In genomic region chr2:146814971-146815370, GRCh38 we compare ENCODE assay signal across 19 cellular contexts.
A peak's percentile ranks its signal among the peaks of the same experiment; 100 is the strongest.
DNase-seq lines count a peak whose midpoint lies in the region; ATAC-seq and TF ChIP-seq lines count a peak whose summit lies in the region.
"Had no signal": no experiment of that assay in that cellular context is flagged by ENCODE, and none has a peak within 500 bp of the region (broad histone marks: within the 10 kb centered on the region; RNA-seq: fewer than 3 reads in every experiment).

No MANE protein-coding gene starts in this region.

- dilution Hi-C loops in mammary epithelial cell (cut with HindIII; ENCODE audit: low sequenced_read_pairs), result no loop called here

- no peaks in the 10 kb centered on the region for H3K79me2 ChIP-seq in mammary epithelial cell (ENCODE audit: insufficient read depth, low read length)

- BruUV-seq in mammary epithelial cell (replicated peaks; lab: Mats Ljungman, UMichigan), result no TSS peak

- H3K27ac Mint-ChIP-seq in effector memory CD8-positive, alpha-beta T cell, result no peak overlapping the region
- H3K27ac Mint-ChIP-seq: B cell, CD14-positive monocyte had no signal

- no peak for TF ChIP-seq CTCF in mammary epithelial cell (conservative IDR thresholded peaks at IDR 0.05 in 1 of 2, IDR thresholded peaks at IDR 0.05 in 1 of 2; ENCODE audit: extremely low read depth in 1 of 2, insufficient read depth in 1 of 2, low read depth in 1 of 2, low read length in 2 of 2)

- ATAC-seq in HG03175 (IDR thresholded peaks at IDR 0.05; ENCODE audit: unreplicated experiment) (no peak), GM21825 (IDR thresholded peaks at IDR 0.05; ENCODE audit: unreplicated experiment) (no peak)
- ATAC-seq in effector memory CD8-positive, alpha-beta T cell (replicated peaks), result no peak

- no peak overlapping the region for H3K4me3 Mint-ChIP-seq in effector memory CD8-positive, alpha-beta T cell
- H3K4me3 Mint-ChIP-seq: B cell, CD14-positive monocyte had no signal

- H3K4me3 ChIP-seq in mammary epithelial cell (replicated peaks in 1 of 3; ENCODE audit: insufficient read depth in 1 of 3, low read depth in 2 of 3, low read length in 3 of 3), result no peak overlapping the region

- H3K4me1 ChIP-seq in mammary epithelial cell (ENCODE audit: insufficient read depth, low read length), result peaks cover 23% of the 10 kb centered on the region

- no peaks in the 10 kb centered on the region for H3K36me3 ChIP-seq in mammary epithelial cell (ENCODE audit: insufficient read depth, low read length)

- no peaks in the 10 kb centered on the region for H3K9me3 ChIP-seq in mammary epithelial cell (replicated peaks; ENCODE audit: insufficient read depth, low read length)

- no peak overlapping the region for H3K27ac ChIP-seq in mammary epithelial cell (ENCODE audit: insufficient read depth, low read depth, low read length)

- DNase-seq in ELR (ENCODE audit: low read depth), result peak; percentile 43
- DNase-seq in NCI-H226, result peak; percentile 83
- peak; percentile 60 for DNase-seq in mammary epithelial cell
- peak; percentile 51 for DNase-seq in kidney glomerular epithelial cell (lab: John Stamatoyannopoulos, UW)
- no peak for DNase-seq in effector memory CD8-positive, alpha-beta T cell
- no peak for DNase-seq in amygdala (lab: John Stamatoyannopoulos, UW)
- DNase-seq: EL, KG1, NCI-H1092 treated with DMSO at 0.1 percent for 48 hours, NCI-H146, NCI-H2029, NCI-H345, NCI-H524, NCI-H774, Right ventricle myocardium superior had no signal

- in situ Hi-C loops in mammary epithelial cell (cut with MboI; ENCODE audit: low sequenced_read_pairs in 2 of 2), result no loop called here

- intact Hi-C loops in mammary epithelial cell (cut with micrococcal nuclease), result no loop called here

- H2AFZ ChIP-seq in mammary epithelial cell (ENCODE audit: low read depth, low read length), result no peak overlapping the region

- CTCF ChIA-PET in mammary epithelial cell (lab: Charles Lee; ENCODE audit: low non-redundant PET), result no interaction called here

- no peaks in the 10 kb centered on the region for H4K20me1 ChIP-seq in mammary epithelial cell (ENCODE audit: insufficient read depth, low read length)

- no peaks in the 10 kb centered on the region for H3K27me3 Mint-ChIP-seq in effector memory CD8-positive, alpha-beta T cell
- H3K27me3 Mint-ChIP-seq: B cell had no signal

- peak overlapping the region; percentile 72 for H3K4me2 ChIP-seq in mammary epithelial cell (ENCODE audit: insufficient read depth, low read depth, low read length)

- no peaks in the 10 kb centered on the region for H3K4me1 Mint-ChIP-seq in effector memory CD8-positive, alpha-beta T cell (ENCODE audit: low read depth in 2 of 2)
- H3K4me1 Mint-ChIP-seq: B cell, CD14-positive monocyte had no signal

- WGBS in mammary epithelial cell (ENCODE audit: low coverage, missing lambda C conversion rate), result 38% methylated on average over 1 of the region's 1 CpG

- no peaks in the 10 kb centered on the region for H3K36me3 Mint-ChIP-seq in effector memory CD8-positive, alpha-beta T cell (ENCODE audit: insufficient read depth)
- H3K36me3 Mint-ChIP-seq: CD14-positive monocyte had no signal

- peaks cover 5 to 11% of the 10 kb centered on the region in 2 donors for H3K9me3 Mint-ChIP-seq in effector memory CD8-positive, alpha-beta T cell

- H3K27me3 ChIP-seq in mammary epithelial cell (ENCODE audit: insufficient read depth, low read length), result no peaks in the 10 kb centered on the region

- H3K9ac ChIP-seq in mammary epithelial cell (ENCODE audit: insufficient read depth, low read length), result no peak overlapping the region

Comparison
In these comparisons a context has a peak if more than half of its experiments do, and no peak if none do; other contexts are left out.
1. DNase-seq: peak in ELR (single experiment), NCI-H226 (single experiment), mammary epithelial cell (single experiment) and kidney glomerular epithelial cell (single experiment); none in effector memory CD8-positive, alpha-beta T cell (0 of 3) and amygdala (0 of 56).